In the genomic region with DNA sequence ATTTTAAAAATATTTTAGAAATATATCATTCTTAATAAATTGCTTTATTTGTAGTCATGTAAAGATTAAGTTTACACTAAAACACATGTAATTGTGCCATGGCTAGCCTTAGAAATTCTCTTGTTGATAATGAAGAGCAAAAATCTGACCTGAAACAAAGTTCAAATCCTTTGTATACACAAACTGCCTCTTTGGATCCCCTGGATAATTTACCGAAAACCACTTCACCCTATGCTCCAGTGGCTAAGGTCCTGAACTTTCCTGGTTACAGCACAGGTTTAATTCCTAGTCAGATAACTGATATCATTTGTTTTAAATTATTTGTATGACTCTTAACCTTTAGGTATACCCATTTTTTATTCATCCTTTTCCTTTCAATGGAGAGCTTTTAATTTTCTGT, we compare ENCODE assay signal across 1 cellular context.
TF ChIP-seq lines count a peak whose summit lies in the region.

No MANE protein-coding gene starts in this region.

TF ChIP-seq in liver, 16 proteins besides CTCF, POLR2A, EP300 and RAD21 (continued from another document):
- TF ChIP-seq, protein P1, sequence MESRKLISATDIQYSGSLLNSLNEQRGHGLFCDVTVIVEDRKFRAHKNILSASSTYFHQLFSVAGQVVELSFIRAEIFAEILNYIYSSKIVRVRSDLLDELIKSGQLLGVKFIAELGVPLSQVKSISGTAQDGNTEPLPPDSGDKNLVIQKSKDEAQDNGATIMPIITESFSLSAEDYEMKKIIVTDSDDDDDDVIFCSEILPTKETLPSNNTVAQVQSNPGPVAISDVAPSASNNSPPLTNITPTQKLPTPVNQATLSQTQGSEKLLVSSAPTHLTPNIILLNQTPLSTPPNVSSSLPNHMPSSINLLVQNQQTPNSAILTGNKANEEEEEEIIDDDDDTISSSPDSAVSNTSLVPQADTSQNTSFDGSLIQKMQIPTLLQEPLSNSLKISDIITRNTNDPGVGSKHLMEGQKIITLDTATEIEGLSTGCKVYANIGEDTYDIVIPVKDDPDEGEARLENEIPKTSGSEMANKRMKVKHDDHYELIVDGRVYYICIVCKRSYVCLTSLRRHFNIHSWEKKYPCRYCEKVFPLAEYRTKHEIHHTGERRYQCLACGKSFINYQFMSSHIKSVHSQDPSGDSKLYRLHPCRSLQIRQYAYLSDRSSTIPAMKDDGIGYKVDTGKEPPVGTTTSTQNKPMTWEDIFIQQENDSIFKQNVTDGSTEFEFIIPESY (IDR thresholded peaks at IDR 0.05): peak; percentile 39
- TF ChIP-seq SP1 (IDR thresholded peaks at IDR 0.05) (peak; percentile 75), NR2F2 (IDR thresholded peaks at IDR 0.05) (peak; percentile 12), EGR1 (IDR thresholded peaks at IDR 0.05; ENCODE audit: low read depth in 2 of 2) (no peak), FOXA2 (IDR thresholded peaks at IDR 0.05) (peak; percentile 71), JUND (IDR thresholded peaks at IDR 0.05) (peak in 1 of 2 donors; percentile 68), GABPA (IDR thresholded peaks at IDR 0.05 in 1 of 2, conservative IDR thresholded peaks at IDR 0.05 in 1 of 2) (no peak), FOXA1 (IDR thresholded peaks at IDR 0.05) (peak; percentile 17)
- TF ChIP-seq, protein P2, sequence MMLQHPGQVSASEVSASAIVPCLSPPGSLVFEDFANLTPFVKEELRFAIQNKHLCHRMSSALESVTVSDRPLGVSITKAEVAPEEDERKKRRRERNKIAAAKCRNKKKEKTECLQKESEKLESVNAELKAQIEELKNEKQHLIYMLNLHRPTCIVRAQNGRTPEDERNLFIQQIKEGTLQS (IDR thresholded peaks at IDR 0.05): no peak
- TF ChIP-seq, protein P3, sequence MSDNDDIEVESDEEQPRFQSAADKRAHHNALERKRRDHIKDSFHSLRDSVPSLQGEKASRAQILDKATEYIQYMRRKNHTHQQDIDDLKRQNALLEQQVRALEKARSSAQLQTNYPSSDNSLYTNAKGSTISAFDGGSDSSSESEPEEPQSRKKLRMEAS (IDR thresholded peaks at IDR 0.05): peak; percentile 25
- TF ChIP-seq, protein P4, sequence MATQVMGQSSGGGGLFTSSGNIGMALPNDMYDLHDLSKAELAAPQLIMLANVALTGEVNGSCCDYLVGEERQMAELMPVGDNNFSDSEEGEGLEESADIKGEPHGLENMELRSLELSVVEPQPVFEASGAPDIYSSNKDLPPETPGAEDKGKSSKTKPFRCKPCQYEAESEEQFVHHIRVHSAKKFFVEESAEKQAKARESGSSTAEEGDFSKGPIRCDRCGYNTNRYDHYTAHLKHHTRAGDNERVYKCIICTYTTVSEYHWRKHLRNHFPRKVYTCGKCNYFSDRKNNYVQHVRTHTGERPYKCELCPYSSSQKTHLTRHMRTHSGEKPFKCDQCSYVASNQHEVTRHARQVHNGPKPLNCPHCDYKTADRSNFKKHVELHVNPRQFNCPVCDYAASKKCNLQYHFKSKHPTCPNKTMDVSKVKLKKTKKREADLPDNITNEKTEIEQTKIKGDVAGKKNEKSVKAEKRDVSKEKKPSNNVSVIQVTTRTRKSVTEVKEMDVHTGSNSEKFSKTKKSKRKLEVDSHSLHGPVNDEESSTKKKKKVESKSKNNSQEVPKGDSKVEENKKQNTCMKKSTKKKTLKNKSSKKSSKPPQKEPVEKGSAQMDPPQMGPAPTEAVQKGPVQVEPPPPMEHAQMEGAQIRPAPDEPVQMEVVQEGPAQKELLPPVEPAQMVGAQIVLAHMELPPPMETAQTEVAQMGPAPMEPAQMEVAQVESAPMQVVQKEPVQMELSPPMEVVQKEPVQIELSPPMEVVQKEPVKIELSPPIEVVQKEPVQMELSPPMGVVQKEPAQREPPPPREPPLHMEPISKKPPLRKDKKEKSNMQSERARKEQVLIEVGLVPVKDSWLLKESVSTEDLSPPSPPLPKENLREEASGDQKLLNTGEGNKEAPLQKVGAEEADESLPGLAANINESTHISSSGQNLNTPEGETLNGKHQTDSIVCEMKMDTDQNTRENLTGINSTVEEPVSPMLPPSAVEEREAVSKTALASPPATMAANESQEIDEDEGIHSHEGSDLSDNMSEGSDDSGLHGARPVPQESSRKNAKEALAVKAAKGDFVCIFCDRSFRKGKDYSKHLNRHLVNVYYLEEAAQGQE (IDR thresholded peaks at IDR 0.05): peak; percentile 74
